Comparison of ENCODE assay signal across 34 cellular contexts in genomic region chr14:90703841-90704240, GRCh38.
"Had no signal": no experiment of that assay in that cellular context is flagged by ENCODE, and none has a peak within 500 bp of the region (broad histone marks: within the 10 kb centered on the region; RNA-seq: fewer than 3 reads in every experiment).

No MANE protein-coding gene starts in this region.

- H3K9me3 Mint-ChIP-seq: activated naive CD4-positive, alpha-beta T cell treated with anti-CD3 and anti-CD28 coated beads for 36 hours; activated naive CD8-positive, alpha-beta T cell treated with anti-CD3 and anti-CD28 coated beads for 36 hours; immature natural killer cell; naive thymus-derived CD4-positive, alpha-beta T cell; neural crest cell; stimulated activated memory B cell treated with anti-CD40 and anti-IgM and Interleukin-4, amounts not matched to agents 10 μg/mL and 1 μg/mL and 100 μg/mL, for 72 hours; stimulated activated naive CD8-positive, alpha-beta T cell treated with anti-CD3 and anti-CD28 coated beads, Interleukin-15, amount 100 ng/mL, for 72 hours had no signal

- H3K4me3 ChIP-seq: adrenal gland, body of pancreas, cardiac muscle cell, coronary artery, dorsolateral prefrontal cortex, gastroesophageal sphincter, psoas muscle, sigmoid colon, thyroid gland had no signal

- H3K9me3 ChIP-seq: adrenal gland, body of pancreas, gastroesophageal sphincter, psoas muscle, sigmoid colon, thyroid gland had no signal

- H3K4me1 ChIP-seq: adrenal gland, body of pancreas had no signal

- H3K36me3 ChIP-seq: adrenal gland, cardiac muscle cell, gastroesophageal sphincter, sigmoid colon, thyroid gland had no signal

- H3K27ac ChIP-seq: adrenal gland, body of pancreas, cardiac muscle cell, coronary artery, parathyroid adenoma, psoas muscle, thyroid gland had no signal

- DNase-seq: activated CD4-positive, alpha-beta T cell treated with anti-CD3 and anti-CD28 coated beads for 4 hours; activated CD4-positive, alpha-beta T cell treated with anti-CD3 and anti-CD28 coated beads, Interleukin-2, amount 50 U/mL, for 4 hours; activated CD4-positive, CD25-positive, alpha-beta regulatory T cell; activated effector memory CD4-positive, alpha-beta T cell treated with anti-CD3 and anti-CD28 coated beads, Interleukin-2, amount 50 U/mL, for 16 hours; activated naive CD4-positive, alpha-beta T cell treated with anti-CD3 and anti-CD28 coated beads for 36 hours; activated naive CD8-positive, alpha-beta T cell treated with anti-CD3 and anti-CD28 coated beads for 36 hours; activated T-cell treated with anti-CD3 and anti-CD28 coated beads for 4 hours; adrenal gland; aorta; body of pancreas; dorsolateral prefrontal cortex; effector memory CD4-positive, alpha-beta T cell; head of caudate nucleus; hypothalamus; immature natural killer cell; kidney; left colon; midbrain; naive thymus-derived CD4-positive, alpha-beta T cell; occipital lobe; psoas muscle; sigmoid colon; small intestine; stimulated activated CD4-positive, alpha-beta T cell treated with anti-CD3 and anti-CD28 coated beads, Interleukin-4, amount 100 ng/mL, for 4 hours; stimulated activated CD8-positive, alpha-beta memory T cell treated with anti-CD3 and anti-CD28 coated beads, Interleukin-4, amount 100 ng/mL, for 48 hours; stimulated activated naive CD8-positive, alpha-beta T cell treated with anti-CD3 and anti-CD28 coated beads, Interleukin-15, amount 100 ng/mL, for 72 hours; T-helper 1 cell; thyroid gland had no signal

- H3K4me3 Mint-ChIP-seq: activated naive CD4-positive, alpha-beta T cell treated with anti-CD3 and anti-CD28 coated beads for 36 hours; activated naive CD8-positive, alpha-beta T cell treated with anti-CD3 and anti-CD28 coated beads for 36 hours; immature natural killer cell; naive thymus-derived CD4-positive, alpha-beta T cell; neural crest cell; stimulated activated memory B cell treated with anti-CD40 and anti-IgM and Interleukin-4, amounts not matched to agents 10 μg/mL and 1 μg/mL and 100 μg/mL, for 72 hours; stimulated activated naive CD8-positive, alpha-beta T cell treated with anti-CD3 and anti-CD28 coated beads, Interleukin-15, amount 100 ng/mL, for 72 hours had no signal

- H3K4me1 Mint-ChIP-seq: activated naive CD8-positive, alpha-beta T cell treated with anti-CD3 and anti-CD28 coated beads for 36 hours; immature natural killer cell; stimulated activated memory B cell treated with anti-CD40 and anti-IgM and Interleukin-4, amounts not matched to agents 10 μg/mL and 1 μg/mL and 100 μg/mL, for 72 hours; stimulated activated naive CD8-positive, alpha-beta T cell treated with anti-CD3 and anti-CD28 coated beads, Interleukin-15, amount 100 ng/mL, for 72 hours had no signal

- H3K27me3 ChIP-seq: adrenal gland, body of pancreas, cardiac muscle cell, dorsolateral prefrontal cortex, gastroesophageal sphincter, sigmoid colon, thyroid gland had no signal

- H3K27ac Mint-ChIP-seq: activated naive CD4-positive, alpha-beta T cell treated with anti-CD3 and anti-CD28 coated beads for 36 hours; activated naive CD8-positive, alpha-beta T cell treated with anti-CD3 and anti-CD28 coated beads for 36 hours; immature natural killer cell; naive thymus-derived CD4-positive, alpha-beta T cell; stimulated activated memory B cell treated with anti-CD40 and anti-IgM and Interleukin-4, amounts not matched to agents 10 μg/mL and 1 μg/mL and 100 μg/mL, for 72 hours had no signal

- H3K36me3 Mint-ChIP-seq: activated naive CD8-positive, alpha-beta T cell treated with anti-CD3 and anti-CD28 coated beads for 36 hours; immature natural killer cell; naive thymus-derived CD4-positive, alpha-beta T cell; stimulated activated memory B cell treated with anti-CD40 and anti-IgM and Interleukin-4, amounts not matched to agents 10 μg/mL and 1 μg/mL and 100 μg/mL, for 72 hours had no signal

- H3K27me3 Mint-ChIP-seq: activated naive CD8-positive, alpha-beta T cell treated with anti-CD3 and anti-CD28 coated beads for 36 hours; stimulated activated naive CD8-positive, alpha-beta T cell treated with anti-CD3 and anti-CD28 coated beads, Interleukin-15, amount 100 ng/mL, for 72 hours had no signal

- ATAC-seq: body of pancreas; gastroesophageal sphincter; left colon; naive thymus-derived CD4-positive, alpha-beta T cell; psoas muscle; stimulated activated memory B cell treated with anti-CD40 and anti-IgM and Interleukin-4, amounts not matched to agents 10 μg/mL and 1 μg/mL and 100 μg/mL, for 72 hours; stimulated activated naive CD8-positive, alpha-beta T cell treated with anti-CD3 and anti-CD28 coated beads, Interleukin-15, amount 100 ng/mL, for 72 hours had no signal
